ENCODE assay signal across 10 cellular contexts in the genomic region with DNA sequence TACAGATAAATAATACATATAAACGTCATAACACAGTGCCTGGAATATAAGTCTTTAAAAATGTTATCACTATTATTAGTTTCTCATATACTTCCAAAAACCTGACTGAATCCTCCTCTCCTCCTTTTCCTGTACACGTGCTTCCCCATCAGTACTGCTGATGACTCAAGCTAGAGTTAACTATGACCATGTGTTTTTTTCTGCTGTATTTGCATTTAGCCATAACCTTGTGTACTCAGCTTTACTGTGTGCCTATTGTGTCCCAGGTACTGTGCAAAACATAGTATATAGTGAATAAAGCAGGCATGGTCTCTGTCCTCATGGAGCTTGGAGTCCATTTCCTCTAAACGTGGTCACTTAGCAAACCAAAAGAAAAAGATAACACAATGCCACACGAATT. TPM values are rescaled to one million over a fixed set of nuclear protein-coding genes. Genes with fewer than 3 reads are reported as not detected.
DNase-seq lines count a peak whose midpoint lies in the region; ATAC-seq and TF ChIP-seq lines count a peak whose summit lies in the region.
"Had no signal": no experiment of that assay in that cellular context is flagged by ENCODE, and none has a peak within 500 bp of the region (broad histone marks: within the 10 kb centered on the region; RNA-seq: fewer than 3 reads in every experiment).

No MANE protein-coding gene starts in this region.

- H3K9me3 Mint-ChIP-seq in activated CD4-positive, alpha-beta memory T cell treated with anti-CD3 and anti-CD28 coated beads, Interleukin-2, amount 10 ng/mL, durations not matched to agents 7 days and 5 days: no peaks in the 10 kb centered on the region
- H3K9me3 Mint-ChIP-seq: natural killer cell had no signal

- peak; percentile 82 for ATAC-seq in mucosa of descending colon
- no peak for ATAC-seq in Right ventricle myocardium superior (ENCODE audit: poor library complexity)
- ATAC-seq: natural killer cell had no signal

- POLR2A ChIA-PET in activated CD4-positive, alpha-beta memory T cell treated with anti-CD3 and anti-CD28 coated beads, Interleukin-2, amount 10 ng/mL, durations not matched to agents 7 days and 5 days (lab: Charles Lee): no interaction called here

- H3K4me3 ChIP-seq in mucosa of descending colon: no peak overlapping the region

- TF ChIP-seq CTCF in mucosa of descending colon (IDR thresholded peaks at IDR 0.05): no peak

- no peaks in the 10 kb centered on the region for H3K9me3 ChIP-seq in mucosa of descending colon

- intact Hi-C loops in mucosa of descending colon (cut with DNase I, micrococcal nuclease): no loop called here
- intact Hi-C loops in Right ventricle myocardium superior (cut with DNase I): no loop called here

- CTCF ChIA-PET in activated CD4-positive, alpha-beta memory T cell treated with anti-CD3 and anti-CD28 coated beads, Interleukin-2, amount 10 ng/mL, durations not matched to agents 7 days and 5 days (lab: Charles Lee): no interaction called here

- peaks cover 10% of the 10 kb centered on the region for H3K4me1 Mint-ChIP-seq in activated CD4-positive, alpha-beta memory T cell treated with anti-CD3 and anti-CD28 coated beads, Interleukin-2, amount 10 ng/mL, durations not matched to agents 7 days and 5 days
- H3K4me1 Mint-ChIP-seq: natural killer cell had no signal

- H3K27ac Mint-ChIP-seq in activated CD4-positive, alpha-beta memory T cell treated with anti-CD3 and anti-CD28 coated beads, Interleukin-2, amount 10 ng/mL, durations not matched to agents 7 days and 5 days: no peak overlapping the region
- H3K27ac Mint-ChIP-seq: natural killer cell had no signal

- H3K4me3 Mint-ChIP-seq in activated CD4-positive, alpha-beta memory T cell treated with anti-CD3 and anti-CD28 coated beads, Interleukin-2, amount 10 ng/mL, durations not matched to agents 7 days and 5 days: no peak overlapping the region
- H3K4me3 Mint-ChIP-seq: natural killer cell had no signal

- no peaks in the 10 kb centered on the region for H3K36me3 ChIP-seq in mucosa of descending colon (ENCODE audit: low read depth)

- no peaks in the 10 kb centered on the region for H3K36me3 Mint-ChIP-seq in activated CD4-positive, alpha-beta memory T cell treated with anti-CD3 and anti-CD28 coated beads, Interleukin-2, amount 10 ng/mL, durations not matched to agents 7 days and 5 days (ENCODE audit: low read depth)
- H3K36me3 Mint-ChIP-seq: natural killer cell had no signal

- peaks cover 2% of the 10 kb centered on the region for H3K4me1 ChIP-seq in mucosa of descending colon (ENCODE audit: low read depth)

- no peaks in the 10 kb centered on the region for H3K27me3 Mint-ChIP-seq in activated CD4-positive, alpha-beta memory T cell treated with anti-CD3 and anti-CD28 coated beads, Interleukin-2, amount 10 ng/mL, durations not matched to agents 7 days and 5 days

- peak; percentile 58 for DNase-seq in Daoy (ENCODE audit: low read depth)
- DNase-seq in NCI-H526 treated with DMSO at 0.1 percent for 48 hours (lab: John Stamatoyannopoulos, UW): peak; percentile 96
- DNase-seq in dermis blood vessel endothelial cell: peak; percentile 26
- no peak for DNase-seq in mucosa of descending colon
- DNase-seq in activated CD4-positive, alpha-beta memory T cell treated with anti-CD3 and anti-CD28 coated beads, Interleukin-2, amount 10 ng/mL, durations not matched to agents 7 days and 5 days: no peak
- DNase-seq in NCI-H1048 (lab: John Stamatoyannopoulos, UW): no peak
- DNase-seq in NCI-H524 treated with DMSO at 0.1 percent for 48 hours (lab: John Stamatoyannopoulos, UW): no peak
- no peak for DNase-seq in Right ventricle myocardium superior
- DNase-seq: natural killer cell, NCI-H146 had no signal

RNA-seq across cellular contexts. Expression of gene ARHGAP32, which starts 56.5 kb away (rescaled TPM):
- total RNA-seq in Daoy (2014; rRNA removed; shearing (Covaris generic)): 2.8 and 5.9 TPM in 2 replicates
- total RNA-seq in dermis blood vessel endothelial cell (6.6 and 9.0 TPM in 2 replicates), mucosa of descending colon (10 to 100 TPM; 44.2 to 95.5 (median 62.0) TPM), Right ventricle myocardium superior (5.7 TPM)
- total RNA-seq in activated CD4-positive, alpha-beta memory T cell treated with anti-CD3 and anti-CD28 coated beads, Interleukin-2, amount 10 ng/mL, durations not matched to agents 7 days and 5 days: 1 to 10 TPM; 1.3 to 1.7 TPM

Comparison
In these comparisons a context has a peak if more than half of its experiments do, and no peak if none do; other contexts are left out.
1. DNase-seq: peak in Daoy (single experiment), NCI-H526 treated with DMSO at 0.1 percent for 48 hours (single experiment) and dermis blood vessel endothelial cell (single experiment); none in mucosa of descending colon (0 of 3), activated CD4-positive, alpha-beta memory T cell treated with anti-CD3 and anti-CD28 coated beads, Interleukin-2, amount 10 ng/mL, durations not matched to agents 7 days and 5 days (single experiment), NCI-H1048 (single experiment), NCI-H524 treated with DMSO at 0.1 percent for 48 hours (single experiment) and Right ventricle myocardium superior (single experiment).